In the genomic region with DNA sequence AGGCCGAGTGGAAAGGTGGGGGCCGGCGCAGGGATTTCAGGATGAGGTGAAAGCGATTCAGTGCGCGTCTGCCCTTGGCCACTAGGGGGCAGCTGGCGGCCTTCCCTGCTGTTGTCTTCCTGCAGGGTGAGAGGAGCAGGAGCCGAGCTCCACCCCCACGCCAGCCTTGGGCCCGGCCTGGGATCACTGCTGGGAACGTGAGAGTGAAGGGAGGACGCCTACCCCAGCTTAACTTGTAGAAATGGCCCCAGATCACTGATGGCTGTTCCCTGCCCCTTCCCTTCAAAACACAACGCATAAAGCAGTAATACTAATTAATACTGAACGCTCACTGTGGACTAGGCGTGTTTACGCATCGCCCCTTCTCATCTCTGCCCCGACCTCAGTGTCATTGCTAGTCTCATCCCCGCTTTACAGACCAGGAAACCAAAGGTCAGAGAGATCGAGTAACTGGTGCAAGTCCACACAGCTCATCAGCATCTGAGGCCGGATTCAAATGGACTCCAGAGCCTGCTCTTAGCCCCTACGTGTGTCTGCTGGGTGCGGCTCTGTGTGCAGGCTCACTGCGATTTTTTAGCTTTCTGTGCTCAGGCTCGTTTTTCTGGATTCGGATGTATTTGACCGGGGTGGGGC, we compare ENCODE assay signal across 8 cellular contexts. TPM values are rescaled to one million over a fixed set of nuclear protein-coding genes. Genes with fewer than 3 reads are reported as not detected.
A peak's percentile ranks its signal among the peaks of the same experiment; 100 is the strongest.
DNase-seq lines count a peak whose midpoint lies in the region; ATAC-seq lines count a peak whose summit lies in the region.

No MANE protein-coding gene starts in this region.

- ATAC-seq in GM21423 (IDR thresholded peaks at IDR 0.05; ENCODE audit: unreplicated experiment) = no peak

- peak; percentile 85 for DNase-seq in COLO829 (ENCODE audit: low spot score)
- peak; percentile 89 for DNase-seq in HPDE6-E6E7 (ENCODE audit: extremely low spot score)
- peak; percentile 44 for DNase-seq in NCI-H82 treated with DMSO at 0.1 percent for 48 hours (lab: John Stamatoyannopoulos, UW; ENCODE audit: unreplicated experiment)
- peak; percentile 85 for DNase-seq in activated CD8-positive, alpha-beta memory T cell treated with anti-CD3 and anti-CD28 coated beads for 24 hours
- DNase-seq in effector CD4-positive, alpha-beta T cell = peak; percentile 52
- peak; percentile 81 to 86 for DNase-seq in lung microvascular endothelial cell (ENCODE audit: low read depth in 2 of 2)
- peak; percentile 24 for DNase-seq in stimulated activated CD8-positive, alpha-beta memory T cell treated with anti-CD3 and anti-CD28 coated beads, Interleukin-12 subunit alpha, Interleukin-12 subunit beta, amount 100 ng/mL, for 24 hours (ENCODE audit: extremely low read depth)

RNA-seq across cellular contexts. Expression of gene MVK, which starts 24.3 kb away (rescaled TPM):
- total RNA-seq in lung microvascular endothelial cell = 6.7 and 9.6 TPM in 2 replicates

RNA-seq across cellular contexts. Expression of gene MMAB, which starts 24.6 kb away (rescaled TPM):
- 10.5 and 22.0 TPM in 2 replicates for total RNA-seq in lung microvascular endothelial cell

Comparison
In these comparisons a context has a peak if more than half of its experiments do, and no peak if none do; other contexts are left out.
1. DNase-seq: peak in every context shown above with its lines; median percentile 89 in HPDE6-E6E7; 85 in COLO829; 85 in activated CD8-positive, alpha-beta memory T cell treated with anti-CD3 and anti-CD28 coated beads for 24 hours; 84 in lung microvascular endothelial cell; 52 in effector CD4-positive, alpha-beta T cell; 44 in NCI-H82 treated with DMSO at 0.1 percent for 48 hours; 24 in stimulated activated CD8-positive, alpha-beta memory T cell treated with anti-CD3 and anti-CD28 coated beads, Interleukin-12 subunit alpha, Interleukin-12 subunit beta, amount 100 ng/mL, for 24 hours.